9 cellular contexts compared by ENCODE assay signal in the genomic region with DNA sequence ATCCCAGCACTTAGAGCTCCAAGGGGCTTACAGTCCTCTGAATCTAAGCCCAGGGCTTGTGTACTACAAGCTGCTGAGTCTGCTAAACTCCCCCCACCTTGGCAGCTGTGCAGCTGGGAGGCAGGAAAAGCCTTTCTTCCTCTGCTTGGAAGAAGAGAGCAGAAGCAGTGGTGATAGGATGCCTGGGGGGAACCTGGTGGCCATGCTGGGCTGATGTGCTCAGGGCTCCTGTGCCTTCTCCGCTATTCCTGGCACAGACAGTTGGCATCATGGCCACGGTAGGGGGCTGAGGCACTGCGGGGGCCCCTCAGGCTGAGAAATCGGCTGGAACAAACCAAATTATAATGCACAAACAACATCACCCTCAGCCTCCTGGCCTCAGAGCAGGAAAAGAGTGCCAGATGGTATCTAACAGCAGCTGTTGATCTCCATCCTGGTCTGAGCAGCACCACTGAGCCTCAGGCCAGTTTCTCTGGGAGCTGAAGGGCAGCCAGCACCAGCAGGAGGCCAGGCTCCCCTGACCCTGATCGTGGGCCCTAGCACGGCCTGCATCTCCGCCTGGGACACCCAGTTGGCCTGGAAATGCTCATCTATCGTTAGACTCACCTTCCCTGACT. TPM values are rescaled to one million over a fixed set of nuclear protein-coding genes. Genes with fewer than 3 reads are reported as not detected.
DNase-seq lines count a peak whose midpoint lies in the region; ATAC-seq and TF ChIP-seq lines count a peak whose summit lies in the region.
"Had no signal": no experiment of that assay in that cellular context is flagged by ENCODE, and none has a peak within 500 bp of the region (broad histone marks: within the 10 kb centered on the region; RNA-seq: fewer than 3 reads in every experiment).

No MANE protein-coding gene starts in this region.

- no peaks in the 10 kb centered on the region for H3K9me3 Mint-ChIP-seq in IgD-negative memory B cell
- no peaks in the 10 kb centered on the region for H3K9me3 Mint-ChIP-seq in activated CD4-positive, alpha-beta memory T cell treated with anti-CD3 and anti-CD28 coated beads for 36 hours
- no peaks in the 10 kb centered on the region for H3K9me3 Mint-ChIP-seq in WTC11

- H3K4me1 ChIP-seq in right atrium auricular region, result peaks cover 0 to 28% of the 10 kb centered on the region in 2 donors

- H3K36me3 ChIP-seq in right atrium auricular region, result peaks cover 76% of the 10 kb centered on the region
- H3K36me3 ChIP-seq: cardiac muscle cell had no signal

- peaks cover 3% of the 10 kb centered on the region for H3K36me3 Mint-ChIP-seq in IgD-negative memory B cell
- peaks cover 54% of the 10 kb centered on the region for H3K36me3 Mint-ChIP-seq in activated CD4-positive, alpha-beta memory T cell treated with anti-CD3 and anti-CD28 coated beads for 36 hours
- 0 out of 2 replicates have a peak, but pooled peaks cover 2% of the 10 kb centered on the region for H3K36me3 Mint-ChIP-seq in WTC11

- intact Hi-C loops in activated CD4-positive, alpha-beta memory T cell treated with anti-CD3 and anti-CD28 coated beads for 36 hours (cut with micrococcal nuclease), result loop anchor here (2.0 kb wide), 2 partner anchors 16 to 80 kb away; no protein-coding TSS in a partner anchor

- ATAC-seq in HG02763 (IDR thresholded peaks at IDR 0.05; ENCODE audit: unreplicated experiment) (no peak), WTC11 (no peak)

- DNase-seq in right atrium auricular region (ENCODE audit: low spot score) (no peak), activated gamma-delta T cell (lab: John Stamatoyannopoulos, UW) (no peak), WTC11 (ENCODE audit: low spot score) (no peak)
- no peak for DNase-seq in activated CD4-positive, alpha-beta memory T cell treated with anti-CD3 and anti-CD28 coated beads for 36 hours

- H3K4me1 Mint-ChIP-seq in IgD-negative memory B cell (peaks cover 11 to 17% (median 12%) of the 10 kb centered on the region in 3 donors), WTC11 (no peaks in the 10 kb centered on the region)
- H3K4me1 Mint-ChIP-seq in activated CD4-positive, alpha-beta memory T cell treated with anti-CD3 and anti-CD28 coated beads for 36 hours (ENCODE audit: low read depth), result peaks cover 39% of the 10 kb centered on the region

- H3K4me3 ChIP-seq in right atrium auricular region (no peak overlapping the region), skin epidermis (no peak overlapping the region)
- H3K4me3 ChIP-seq: cardiac muscle cell had no signal

- H3K9me3 ChIP-seq in right atrium auricular region, result no peaks in the 10 kb centered on the region

- H3K27me3 Mint-ChIP-seq in IgD-negative memory B cell (no peaks in the 10 kb centered on the region), WTC11 (ENCODE audit: low read depth) (no peaks in the 10 kb centered on the region)
- no peaks in the 10 kb centered on the region for H3K27me3 Mint-ChIP-seq in activated CD4-positive, alpha-beta memory T cell treated with anti-CD3 and anti-CD28 coated beads for 36 hours

- H3K27me3 ChIP-seq in right atrium auricular region, result no peaks in the 10 kb centered on the region
- H3K27me3 ChIP-seq: cardiac muscle cell had no signal

- POLR2A ChIA-PET in activated CD4-positive, alpha-beta memory T cell treated with anti-CD3 and anti-CD28 coated beads for 36 hours (lab: Charles Lee), result interaction anchor here (0.9 to 1.4 kb wide), 3 partner anchors 17 to 90 kb away, joined by 5 read pairs; no protein-coding TSS in a partner anchor
- POLR2A ChIA-PET in WTC11 (lab: Charles Lee), result no interaction called here

- H3K27ac Mint-ChIP-seq in IgD-negative memory B cell (peak overlapping the region in 2 of 3 donors; percentile 22 to 51), WTC11 (no peak overlapping the region)
- no peak overlapping the region for H3K27ac Mint-ChIP-seq in activated CD4-positive, alpha-beta memory T cell treated with anti-CD3 and anti-CD28 coated beads for 36 hours

- CTCF ChIA-PET in activated CD4-positive, alpha-beta memory T cell treated with anti-CD3 and anti-CD28 coated beads for 36 hours (lab: Charles Lee), result interaction anchor here (0.5 to 11.8 kb wide), 32 partner anchors 9 to 251 kb away, joined by 3 to 208 read pairs (median 6); no protein-coding TSS in a partner anchor
- CTCF ChIA-PET in WTC11 (lab: Charles Lee), result interaction anchor here (0.6 to 11.4 kb wide), 54 partner anchors 8 to 524 kb away, joined by 3 to 255 read pairs (median 5); a partner anchor contains a TSS

- H3K4me3 Mint-ChIP-seq in IgD-negative memory B cell (peak overlapping the region in 1 of 4 donors; percentile 17), WTC11 (no peak overlapping the region)
- H3K4me3 Mint-ChIP-seq in activated CD4-positive, alpha-beta memory T cell treated with anti-CD3 and anti-CD28 coated beads for 36 hours, result no peak overlapping the region

- peak overlapping the region; percentile 78 for H3K27ac ChIP-seq in angular gyrus (ENCODE audit: low read depth, low read length)
- H3K27ac ChIP-seq in right atrium auricular region, result peak overlapping the region; percentile 49 to 73
- peak overlapping the region in 16 of 21 experiments; percentile 0 to 68 (median 54) for H3K27ac ChIP-seq in skin epidermis
- H3K27ac ChIP-seq: cardiac muscle cell had no signal

- TF ChIP-seq CTCF in right atrium auricular region (IDR thresholded peaks at IDR 0.05) (no peak), WTC11 (IDR thresholded peaks at IDR 0.05) (no peak)

TF ChIP-seq in WTC11, 78 proteins besides CTCF, POLR2A, EP300 and RAD21:
- TF ChIP-seq TEAD4 (CRISPR knock-in tag; IDR thresholded peaks at IDR 0.05) (no peak), ETV6 (CRISPR knock-in tag; IDR thresholded peaks at IDR 0.05) (no peak), SMAD3 (CRISPR knock-in tag; IDR thresholded peaks at IDR 0.05; ENCODE audit: borderline replicate concordance) (no peak), NR3C1 (CRISPR knock-in tag; conservative IDR thresholded peaks at IDR 0.05; ENCODE audit: low read depth) (no peak)
- TF ChIP-seq, protein P1, sequence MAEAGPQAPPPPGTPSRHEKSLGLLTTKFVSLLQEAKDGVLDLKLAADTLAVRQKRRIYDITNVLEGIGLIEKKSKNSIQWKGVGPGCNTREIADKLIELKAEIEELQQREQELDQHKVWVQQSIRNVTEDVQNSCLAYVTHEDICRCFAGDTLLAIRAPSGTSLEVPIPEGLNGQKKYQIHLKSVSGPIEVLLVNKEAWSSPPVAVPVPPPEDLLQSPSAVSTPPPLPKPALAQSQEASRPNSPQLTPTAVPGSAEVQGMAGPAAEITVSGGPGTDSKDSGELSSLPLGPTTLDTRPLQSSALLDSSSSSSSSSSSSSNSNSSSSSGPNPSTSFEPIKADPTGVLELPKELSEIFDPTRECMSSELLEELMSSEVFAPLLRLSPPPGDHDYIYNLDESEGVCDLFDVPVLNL (CRISPR knock-in tag; IDR thresholded peaks at IDR 0.05; ENCODE audit: borderline replicate concordance, low read depth), result no peak

RNA-seq across cellular contexts. Expression of a gene that starts 35.8 kb away (rescaled TPM):
- polyA plus RNA-seq in IgD-negative memory B cell, result 58.6 TPM
- total RNA-seq in right atrium auricular region (100 to 1,000 TPM in 1 of 2 donors, 10 to 100 TPM in 1; 83.7 to 152 TPM), WTC11 (2021) (40.6 to 45.0 TPM (median 42.0 TPM) in 3 replicates)
- total RNA-seq in activated CD4-positive, alpha-beta memory T cell treated with anti-CD3 and anti-CD28 coated beads for 36 hours, result 100 to 1,000 TPM; 137 to 144 TPM

Comparison
In these comparisons a context has a peak if more than half of its experiments do, and no peak if none do; other contexts are left out.
1. H3K27ac Mint-ChIP-seq: peak in IgD-negative memory B cell (2 of 3); none in activated CD4-positive, alpha-beta memory T cell treated with anti-CD3 and anti-CD28 coated beads for 36 hours (single experiment) and WTC11 (single experiment).
2. Peak in every context shown above with its lines, with median percentiles within 50 percentile points of each other: H3K27ac ChIP-seq.